Comparison of ENCODE assay signal across 1 cellular context in genomic region chr14:76956253-76957090, GRCh38.
TF ChIP-seq lines count a peak whose summit lies in the region.

No MANE protein-coding gene starts in this region.

TF ChIP-seq in SK-N-SH, 30 proteins besides CTCF, POLR2A, EP300 and RAD21 (continued from another document):
- no peak for TF ChIP-seq USF2 (IDR thresholded peaks at IDR 0.05; ENCODE audit: borderline replicate concordance, low read depth, low read length)
- TF ChIP-seq TAF1 (IDR thresholded peaks at IDR 0.05; ENCODE audit: borderline replicate concordance, low read depth, low read length) = peak; percentile 62; the same call in 1 of the 2 replicates
- TF ChIP-seq GABPA (IDR thresholded peaks at IDR 0.05; ENCODE audit: low read depth) = peak; percentile 67
- no peak for TF ChIP-seq NRF1 (IDR thresholded peaks at IDR 0.05; ENCODE audit: low read depth, low read length)
- peak; percentile 78 for TF ChIP-seq FOSL2 (IDR thresholded peaks at IDR 0.05; ENCODE audit: borderline replicate concordance, low read depth)
- TF ChIP-seq SIN3A (IDR thresholded peaks at IDR 0.05; ENCODE audit: borderline replicate concordance, low read depth, low read length) = peak; percentile 85; the same call in 1 of the 2 replicates
- peak; percentile 75 for TF ChIP-seq TCF12 (IDR thresholded peaks at IDR 0.05)
- TF ChIP-seq FOXM1 (IDR thresholded peaks at IDR 0.05; ENCODE audit: low read depth) = peak; percentile 64; the same call in 1 of the 2 replicates
- peak; percentile 92 for TF ChIP-seq PBX3 (IDR thresholded peaks at IDR 0.05)
- TF ChIP-seq MEF2A (IDR thresholded peaks at IDR 0.05; ENCODE audit: borderline replicate concordance, low read depth) = peak; percentile 59; the same call in 1 of the 2 replicates
- no peak for TF ChIP-seq EZH2phosphoT487 (IDR thresholded peaks at IDR 0.05; ENCODE audit: borderline replicate concordance, low read depth)
- no peak; the same call in 1 of the 2 replicates for TF ChIP-seq YY1 (IDR thresholded peaks at IDR 0.05; ENCODE audit: low read depth)
- TF ChIP-seq MXI1 (IDR thresholded peaks at IDR 0.05; ENCODE audit: low read depth, low read length) = peak; percentile 16; the same call in 1 of the 2 replicates
- TF ChIP-seq TEAD4 (IDR thresholded peaks at IDR 0.05; ENCODE audit: borderline replicate concordance, insufficient read depth) = peak; percentile 88
- TF ChIP-seq MAX (IDR thresholded peaks at IDR 0.05; ENCODE audit: low read depth) = peak; percentile 90
- peak; percentile 94 for TF ChIP-seq RXRA (IDR thresholded peaks at IDR 0.05; ENCODE audit: borderline replicate concordance, low read depth)
- TF ChIP-seq GATA2 (CRISPR knock-in tag; IDR thresholded peaks at IDR 0.05) = no peak
- TF ChIP-seq ELF1 (IDR thresholded peaks at IDR 0.05) = peak; percentile 67; the same call in 1 of the 2 replicates
- peak; percentile 50; the same call in 1 of the 2 replicates for TF ChIP-seq POLR2AphosphoS5 (IDR thresholded peaks at IDR 0.05; ENCODE audit: low read depth, low read length)
